In the genomic region with DNA sequence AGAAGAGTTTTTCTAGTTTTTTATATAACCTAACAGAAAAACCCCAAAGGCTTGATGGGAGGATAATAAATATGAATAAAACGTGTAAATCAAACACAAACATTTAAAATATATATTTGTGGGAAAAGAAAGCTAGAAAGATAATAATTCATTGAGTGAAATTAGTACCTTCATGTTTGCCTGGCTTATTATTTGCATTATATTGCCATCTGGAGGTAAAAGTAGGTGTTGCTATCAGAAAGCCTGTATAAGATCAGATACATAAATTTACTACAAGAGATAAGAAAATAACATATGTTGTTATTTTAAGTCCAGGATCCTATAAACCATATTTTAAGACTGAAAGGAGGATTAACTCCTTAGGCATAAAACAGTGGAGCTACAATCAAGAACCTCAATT, we compare ENCODE assay signal across 1 cellular context.
TF ChIP-seq lines count a peak whose summit lies in the region.

No MANE protein-coding gene starts in this region.

TF ChIP-seq in GM12878, 131 proteins besides CTCF, POLR2A, EP300 and RAD21 (continued from another document):
- TF ChIP-seq, protein P1, sequence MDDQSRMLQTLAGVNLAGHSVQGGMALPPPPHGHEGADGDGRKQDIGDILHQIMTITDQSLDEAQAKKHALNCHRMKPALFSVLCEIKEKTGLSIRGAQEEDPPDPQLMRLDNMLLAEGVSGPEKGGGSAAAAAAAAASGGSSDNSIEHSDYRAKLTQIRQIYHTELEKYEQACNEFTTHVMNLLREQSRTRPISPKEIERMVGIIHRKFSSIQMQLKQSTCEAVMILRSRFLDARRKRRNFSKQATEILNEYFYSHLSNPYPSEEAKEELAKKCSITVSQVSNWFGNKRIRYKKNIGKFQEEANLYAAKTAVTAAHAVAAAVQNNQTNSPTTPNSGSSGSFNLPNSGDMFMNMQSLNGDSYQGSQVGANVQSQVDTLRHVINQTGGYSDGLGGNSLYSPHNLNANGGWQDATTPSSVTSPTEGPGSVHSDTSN (IDR thresholded peaks at IDR 0.05; ENCODE audit: insufficient replicate concordance, low read depth, low read length): no peak
- no peak for TF ChIP-seq NFIC (IDR thresholded peaks at IDR 0.05; ENCODE audit: low read depth, low read length)
- no peak for TF ChIP-seq IKZF2 (IDR thresholded peaks at IDR 0.05)
